Comparison of ENCODE assay signal across 22 cellular contexts in the genomic region with DNA sequence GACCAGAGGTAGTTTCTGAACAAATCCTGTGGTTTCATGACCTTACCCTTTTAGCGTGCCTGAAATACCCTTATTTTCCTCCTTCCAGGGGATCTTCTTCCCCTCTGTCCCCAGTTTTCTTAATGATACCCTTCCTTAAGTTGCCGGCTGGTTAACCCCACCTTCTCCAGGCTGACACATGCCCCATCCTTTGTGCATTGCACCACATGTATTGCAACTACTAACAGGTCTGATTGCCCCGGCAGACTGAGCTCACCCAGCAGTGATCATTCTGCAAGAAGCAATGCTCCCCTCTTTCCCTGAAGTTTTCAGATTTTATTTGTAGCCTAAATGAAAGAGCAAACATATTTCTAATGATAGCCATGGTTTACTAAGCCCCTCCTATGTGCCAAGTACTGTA.
"Had no signal": no experiment of that assay in that cellular context is flagged by ENCODE, and none has a peak within 500 bp of the region (broad histone marks: within the 10 kb centered on the region; RNA-seq: fewer than 3 reads in every experiment).

No MANE protein-coding gene starts in this region.

- H3K27ac Mint-ChIP-seq: activated CD4-positive, alpha-beta T cell treated with anti-CD3 and anti-CD28 coated beads, Interleukin-2, amount 10 ng/mL, durations not matched to agents 7 days and 5 days; activated CD8-positive, alpha-beta T cell treated with anti-CD3 and anti-CD28 coated beads for 36 hours; activated naive CD4-positive, alpha-beta T cell treated with anti-CD3 and anti-CD28 coated beads, Interleukin-2, amount 50 U/mL, for 24 hours; activated naive CD8-positive, alpha-beta T cell treated with anti-CD3 and anti-CD28 coated beads, Interleukin-2, amount 50 U/mL, for 24 hours; activated T-helper 2 cell treated with anti-CD3 and anti-CD28 coated beads, Interferon-gamma antibody, Interleukin-2, Interleukin-4, amounts not matched to agents 10 μg/mL and 5 μg/mL and 100 μg/mL, durations not matched to agents 14 hours and 24 hours and 36 hours; natural killer cell had no signal

- H3K4me1 Mint-ChIP-seq: activated CD4-positive, alpha-beta T cell treated with anti-CD3 and anti-CD28 coated beads, Interleukin-2, amount 10 ng/mL, durations not matched to agents 7 days and 5 days; activated naive CD4-positive, alpha-beta T cell treated with anti-CD3 and anti-CD28 coated beads, Interleukin-2, amount 50 U/mL, for 24 hours had no signal

- H3K27me3 ChIP-seq: gastrocnemius medialis, left lung, right lobe of liver, testis, transverse colon had no signal

- H3K4me3 Mint-ChIP-seq: activated CD4-positive, alpha-beta T cell treated with anti-CD3 and anti-CD28 coated beads, Interleukin-2, amount 10 ng/mL, durations not matched to agents 7 days and 5 days; activated CD8-positive, alpha-beta T cell treated with anti-CD3 and anti-CD28 coated beads for 36 hours; activated naive CD4-positive, alpha-beta T cell treated with anti-CD3 and anti-CD28 coated beads, Interleukin-2, amount 50 U/mL, for 24 hours; activated naive CD8-positive, alpha-beta T cell treated with anti-CD3 and anti-CD28 coated beads, Interleukin-2, amount 50 U/mL, for 24 hours; natural killer cell had no signal

- H3K27ac ChIP-seq: gastrocnemius medialis, left lung, lower lobe of right lung, right lobe of liver, testis, transverse colon, WERI-Rb-1 had no signal

- H3K9me3 Mint-ChIP-seq: activated naive CD4-positive, alpha-beta T cell treated with anti-CD3 and anti-CD28 coated beads, Interleukin-2, amount 50 U/mL, for 24 hours had no signal

- H3K36me3 ChIP-seq: gastrocnemius medialis, left lung, right lobe of liver, transverse colon had no signal

- H3K27me3 Mint-ChIP-seq: activated CD8-positive, alpha-beta T cell treated with anti-CD3 and anti-CD28 coated beads for 36 hours; activated naive CD4-positive, alpha-beta T cell treated with anti-CD3 and anti-CD28 coated beads, Interleukin-2, amount 50 U/mL, for 24 hours; activated naive CD8-positive, alpha-beta T cell treated with anti-CD3 and anti-CD28 coated beads, Interleukin-2, amount 50 U/mL, for 24 hours had no signal

- H3K4me3 ChIP-seq: gastrocnemius medialis, left lung, lower lobe of right lung, right lobe of liver, testis, transverse colon had no signal

- H3K9me3 ChIP-seq: gastrocnemius medialis, right lobe of liver, testis, transverse colon had no signal

- H3K4me1 ChIP-seq: gastrocnemius medialis, lower lobe of right lung, right lobe of liver, testis, transverse colon had no signal

- DNase-seq: activated CD4-positive, alpha-beta T cell treated with anti-CD3 and anti-CD28 coated beads, Interleukin-2, amount 10 ng/mL, durations not matched to agents 7 days and 5 days; activated CD4-positive, CD25-positive, alpha-beta regulatory T cell treated with anti-CD3 and anti-CD28 coated beads, Interleukin-2, amount 50 U/mL, for 72 hours; activated CD8-positive, alpha-beta T cell treated with anti-CD3 and anti-CD28 coated beads for 36 hours; activated naive CD8-positive, alpha-beta T cell treated with anti-CD3 and anti-CD28 coated beads, Interleukin-2, amount 50 U/mL, for 24 hours; activated T-cell treated with anti-CD3 and anti-CD28 coated beads, Interleukin-2, amount 50 U/mL, for 48 hours; anterior cingulate cortex; effector CD8-positive, alpha-beta T cell; erythroblast; gastrocnemius medialis; glutamatergic neuron; left lung; lower lobe of right lung; mesenchymal stem cell; natural killer cell; right lobe of liver; stimulated activated CD4-positive, alpha-beta T cell treated with anti-CD3 and anti-CD28 coated beads, Interleukin-2, amount 100 ng/mL, for 48 hours; stimulated activated naive CD8-positive, alpha-beta T cell treated with anti-CD3 and anti-CD28 coated beads, Interleukin-15, Interleukin-2, amounts not matched to agents 100 U/mL and 50 U/mL, for 24 hours; testis; transverse colon; WERI-Rb-1 had no signal
